Comparison of ENCODE assay signal across 7 cellular contexts in genomic region chr22:24230911-24231656, GRCh38. TPM values are rescaled to one million over a fixed set of nuclear protein-coding genes. Genes with fewer than 3 reads are reported as not detected.
A peak's percentile ranks its signal among the peaks of the same experiment; 100 is the strongest.
DNase-seq lines count a peak whose midpoint lies in the region; ATAC-seq and TF ChIP-seq lines count a peak whose summit lies in the region.

No MANE protein-coding gene starts in this region.

- DNase-seq in HL-60 (ENCODE audit: low read depth in 1 of 2, low spot score in 1 of 2): peak in 1 of 2 experiments; percentile 53
- DNase-seq in T-helper 9 cell: peak; percentile 63
- DNase-seq in body of pancreas: peak; percentile 58 to 79 (median 67)
- peak in 2 of 3 donors; percentile 70 to 77 for DNase-seq in mucosa of descending colon
- no peak for DNase-seq in testis
- no peak for DNase-seq in cerebellar nuclear complex (lab: John Stamatoyannopoulos, UW)
- DNase-seq in mesenteric fat pad (ENCODE audit: low spot score): no peak

- no peaks in the 10 kb centered on the region for H3K36me3 ChIP-seq in body of pancreas (replicated peaks in 1 of 2; ENCODE audit: insufficient read depth in 1 of 2, low read depth in 2 of 2)
- H3K36me3 ChIP-seq in mucosa of descending colon (ENCODE audit: low read depth): no peaks in the 10 kb centered on the region
- no peaks in the 10 kb centered on the region for H3K36me3 ChIP-seq in testis (ENCODE audit: low read depth, missing control alignments)

- H3K4me3 ChIP-seq in HL-60 (replicated peaks; ENCODE audit: insufficient read depth, low read length) (no peak overlapping the region), body of pancreas (no peak overlapping the region), mucosa of descending colon (no peak overlapping the region), testis (no peak overlapping the region)

- H3K27ac ChIP-seq in HL-60 (replicated peaks) (no peak overlapping the region), body of pancreas (no peak overlapping the region), testis (no peak overlapping the region)

- no peak for TF ChIP-seq POLR2A in body of pancreas (IDR thresholded peaks at IDR 0.05)
- TF ChIP-seq POLR2A in testis (IDR thresholded peaks at IDR 0.05): no peak

- H3K9me3 ChIP-seq in body of pancreas: no peaks in the 10 kb centered on the region
- H3K9me3 ChIP-seq in mucosa of descending colon: no peaks in the 10 kb centered on the region
- no peaks in the 10 kb centered on the region for H3K9me3 ChIP-seq in testis

- intact Hi-C loops in body of pancreas (cut with DNase I): loop anchor here (5.0 kb wide), 1 partner anchor 39 kb away; no protein-coding TSS in a partner anchor
- intact Hi-C loops in mucosa of descending colon (cut with DNase I, micrococcal nuclease): no loop called here
- intact Hi-C loops in testis (cut with DNase I; ENCODE audit: low total_unique reads): no loop called here

- WGBS in body of pancreas, 2 donors: 5 to 28% methylated on average over 11 to 14 of the region's 18 CpGs
- WGBS in testis, 2 donors: 60 to 71% methylated on average over 6 to 16 of the region's 18 CpGs

- ATAC-seq in body of pancreas (peak; percentile 67), mucosa of descending colon (peak; percentile 77)

- H3K4me1 ChIP-seq in body of pancreas: no peaks in the 10 kb centered on the region
- no peaks in the 10 kb centered on the region for H3K4me1 ChIP-seq in mucosa of descending colon (ENCODE audit: low read depth)
- H3K4me1 ChIP-seq in testis: no peaks in the 10 kb centered on the region

- H3K27me3 ChIP-seq in HL-60 (ENCODE audit: insufficient read depth, poor library complexity, severe bottlenecking) (no peaks in the 10 kb centered on the region), body of pancreas (no peaks in the 10 kb centered on the region), testis (no peaks in the 10 kb centered on the region)

- peak; percentile 9 for TF ChIP-seq CTCF in HL-60 (IDR thresholded peaks at IDR 0.05; ENCODE audit: insufficient read depth, low read length)
- TF ChIP-seq CTCF in body of pancreas (IDR thresholded peaks at IDR 0.05): peak; percentile 17 to 55 (median 41)
- TF ChIP-seq CTCF in mucosa of descending colon (IDR thresholded peaks at IDR 0.05): no peak
- peak in 2 of 3 experiments; percentile 11 to 31 for TF ChIP-seq CTCF in testis (IDR thresholded peaks at IDR 0.05)

RNA-seq across cellular contexts. Expression of gene GGT5, which starts 13.8 kb away (rescaled TPM):
- total RNA-seq in body of pancreas (10 to 100 TPM; 24.9 to 41.2 TPM), mucosa of descending colon (10 to 100 TPM in 1 of 3 donors, 1 to 10 TPM in 2; 2.3 to 14.7 (median 6.6) TPM), testis (10 to 100 TPM; 15.0 to 22.9 TPM), mesenteric fat pad (45.4 TPM)
- polyA plus RNA-seq in testis (ENCODE audit: insufficient read depth, low read depth, low replicate concordance): 27.1 TPM

RNA-seq across cellular contexts. Expression of gene SPECC1L, which starts 39.5 kb away (rescaled TPM):
- total RNA-seq in body of pancreas: 10 to 100 TPM; 23.1 to 26.0 TPM
- total RNA-seq in mucosa of descending colon: 100 to 1,000 TPM in 2 of 3 donors, 10 to 100 TPM in 1; 78.7 to 116 (median 105) TPM
- total RNA-seq in testis: 10 to 100 TPM; 82.3 to 83.6 TPM
- 70.0 TPM for polyA plus RNA-seq in testis (ENCODE audit: insufficient read depth, low read depth, low replicate concordance)
- 69.2 TPM for total RNA-seq in mesenteric fat pad

RNA-seq across cellular contexts. Expression of gene SUSD2, which starts 49.8 kb away (rescaled TPM):
- 1 to 10 TPM; 4.2 to 7.6 TPM for total RNA-seq in body of pancreas
- 1 to 10 TPM; 1.3 to 3.9 (median 3.3) TPM for total RNA-seq in mucosa of descending colon
- total RNA-seq in testis: 10 to 100 TPM in 1 of 2 donors, 1 to 10 TPM in 1; 5.7 to 11.9 TPM
- polyA plus RNA-seq in testis (ENCODE audit: insufficient read depth, low read depth, low replicate concordance): 5.3 TPM
- total RNA-seq in mesenteric fat pad: 5.9 TPM

Comparison
In these comparisons a context has a peak if more than half of its experiments do, and no peak if none do; other contexts are left out.
1. DNase-seq: peak in T-helper 9 cell (single experiment), body of pancreas (4 of 4) and mucosa of descending colon (2 of 3); none in testis (single experiment), cerebellar nuclear complex (0 of 2) and mesenteric fat pad (single experiment).